Comparison of ENCODE assay signal across 29 cellular contexts in genomic region chr15:22890296-22890695, GRCh38.
"Had no signal": no experiment of that assay in that cellular context is flagged by ENCODE, and none has a peak within 500 bp of the region (broad histone marks: within the 10 kb centered on the region; RNA-seq: fewer than 3 reads in every experiment).

No MANE protein-coding gene starts in this region.

- ATAC-seq: left cardiac atrium; left lobe of liver; left ventricle myocardium superior; lower lobe of right lung; natural killer cell; right lobe of liver; stimulated activated naive B cell treated with anti-CD40 and anti-IgM and Interleukin-4, amounts not matched to agents 10 μg/mL and 1 μg/mL and 100 μg/mL, for 72 hours; stimulated activated naive CD8-positive, alpha-beta T cell treated with anti-CD3 and anti-CD28 coated beads, Interleukin-15, Interleukin-2, amounts not matched to agents 100 U/mL and 50 U/mL, for 24 hours had no signal

- H3K4me3 ChIP-seq: hepatocyte, lower lobe of right lung, neural progenitor cell, right atrium auricular region, right lobe of liver, smooth muscle cell, stomach, testis, thyroid gland, transverse colon, upper lobe of left lung, vagina had no signal

- H3K27ac Mint-ChIP-seq: naive B cell; natural killer cell; nephron progenitor cell; neural progenitor cell; progenitor cell of endocrine pancreas; stimulated activated naive B cell treated with anti-CD40 and anti-IgM and Interleukin-4, amounts not matched to agents 10 μg/mL and 1 μg/mL and 100 μg/mL, for 72 hours had no signal

- H3K36me3 Mint-ChIP-seq: naive B cell, natural killer cell had no signal

- H3K4me3 Mint-ChIP-seq: naive B cell; natural killer cell; nephron progenitor cell; neural progenitor cell; stimulated activated naive B cell treated with anti-CD40 and anti-IgM and Interleukin-4, amounts not matched to agents 10 μg/mL and 1 μg/mL and 100 μg/mL, for 72 hours had no signal

- DNase-seq: kidney glomerular epithelial cell; left cardiac atrium; left ventricle myocardium superior; lower lobe of right lung; mammary epithelial cell; mesenchymal stem cell; naive B cell; natural killer cell; nephron progenitor cell; occipital lobe; right lobe of liver; stimulated activated CD4-positive, alpha-beta T cell treated with anti-CD3 and anti-CD28 coated beads, Interleukin-12 subunit alpha, Interleukin-12 subunit beta, amount 100 ng/mL, for 4 hours; stimulated activated CD4-positive, alpha-beta T cell treated with anti-CD3 and anti-CD28 coated beads, Interleukin-15, amount 100 ng/mL, for 24 hours; stimulated activated CD4-positive, alpha-beta T cell treated with anti-CD3 and anti-CD28 coated beads, Interleukin-2, amount 100 ng/mL, for 24 hours; stimulated activated CD4-positive, alpha-beta T cell treated with anti-CD3 and anti-CD28 coated beads, Interleukin-4, amount 100 ng/mL, for 1 hour; stimulated activated naive B cell treated with anti-CD40 and anti-IgM and Interleukin-4, amounts not matched to agents 10 μg/mL and 1 μg/mL and 100 μg/mL, for 72 hours; stimulated activated naive CD8-positive, alpha-beta T cell treated with anti-CD3 and anti-CD28 coated beads, Interleukin-15, Interleukin-2, amounts not matched to agents 100 U/mL and 50 U/mL, for 24 hours; stomach; testis; thyroid gland; transverse colon; upper lobe of left lung had no signal

- H3K4me1 Mint-ChIP-seq: naive B cell; nephron progenitor cell; neural progenitor cell; stimulated activated naive B cell treated with anti-CD40 and anti-IgM and Interleukin-4, amounts not matched to agents 10 μg/mL and 1 μg/mL and 100 μg/mL, for 72 hours had no signal

- H3K9me3 Mint-ChIP-seq: naive B cell; natural killer cell; nephron progenitor cell; neural progenitor cell; stimulated activated naive B cell treated with anti-CD40 and anti-IgM and Interleukin-4, amounts not matched to agents 10 μg/mL and 1 μg/mL and 100 μg/mL, for 72 hours had no signal

- H3K27me3 Mint-ChIP-seq: naive B cell; progenitor cell of endocrine pancreas; stimulated activated naive B cell treated with anti-CD40 and anti-IgM and Interleukin-4, amounts not matched to agents 10 μg/mL and 1 μg/mL and 100 μg/mL, for 72 hours had no signal
